In genomic region chr4:123600426-123600825, GRCh38 we compare ENCODE assay signal across 10 cellular contexts.
DNase-seq lines count a peak whose midpoint lies in the region; ATAC-seq and TF ChIP-seq lines count a peak whose summit lies in the region.
"Had no signal": no experiment of that assay in that cellular context is flagged by ENCODE, and none has a peak within 500 bp of the region (broad histone marks: within the 10 kb centered on the region; RNA-seq: fewer than 3 reads in every experiment).

No MANE protein-coding gene starts in this region.

- H3K4me3 ChIP-seq in left ventricle myocardium inferior (no peak overlapping the region), mesenchymal stem cell (ENCODE audit: insufficient read depth in 1 of 2, low read depth in 1 of 2, low read length in 2 of 2) (no peak overlapping the region), uterus (no peak overlapping the region), prostate gland (no peak overlapping the region)

- no CpG with 5 or more reads among the region's 3 CpGs for WGBS in mesenchymal stem cell
- 71% methylated on average over 3 of the region's 3 CpGs for WGBS in prostate gland

- H3K18ac ChIP-seq in mesenchymal stem cell (ENCODE audit: low read depth in 1 of 2, low read length in 2 of 2), result no peak overlapping the region

- no peaks in the 10 kb centered on the region for H3K36me3 ChIP-seq in left ventricle myocardium inferior
- no peaks in the 10 kb centered on the region for H3K36me3 ChIP-seq in mesenchymal stem cell (ENCODE audit: control insufficient read depth in 1 of 2, insufficient read depth in 2 of 2, low read depth in 1 of 2, low read length in 2 of 2)
- H3K36me3 ChIP-seq in uterus, result no peaks in the 10 kb centered on the region
- H3K36me3 ChIP-seq in prostate gland, result no peaks in the 10 kb centered on the region
- H3K36me3 ChIP-seq: WERI-Rb-1 had no signal

- no peak overlapping the region for H3K4me2 ChIP-seq in mesenchymal stem cell (ENCODE audit: low read length, poor library complexity, severe bottlenecking)

- no peak overlapping the region for H2BK12ac ChIP-seq in mesenchymal stem cell (ENCODE audit: low read length in 2 of 2)

- no peak overlapping the region for H3K4ac ChIP-seq in mesenchymal stem cell (ENCODE audit: low read depth in 1 of 2, low read length in 2 of 2)

- H3K23ac ChIP-seq in mesenchymal stem cell (ENCODE audit: low read length in 2 of 2), result no peak overlapping the region

- H3K79me1 ChIP-seq in mesenchymal stem cell (replicated peaks; ENCODE audit: low read length, poor library complexity, severe bottlenecking), result no peaks in the 10 kb centered on the region

- H3K36me3 Mint-ChIP-seq in activated naive CD8-positive, alpha-beta T cell treated with anti-CD3 and anti-CD28 coated beads for 36 hours, result peaks cover 2% of the 10 kb centered on the region

- no peak overlapping the region for H4K91ac ChIP-seq in mesenchymal stem cell (ENCODE audit: low read length)

- no peaks in the 10 kb centered on the region for H3K27me3 Mint-ChIP-seq in activated naive CD8-positive, alpha-beta T cell treated with anti-CD3 and anti-CD28 coated beads for 36 hours

- no peak overlapping the region for H3K14ac ChIP-seq in mesenchymal stem cell (ENCODE audit: low read length in 2 of 2)

- no peak overlapping the region for H4K8ac ChIP-seq in mesenchymal stem cell (ENCODE audit: low read length)

- DNase-seq in left ventricle myocardium inferior, result no peak
- DNase-seq in Right ventricle myocardium inferior (ENCODE audit: missing footprints), result no peak
- no peak for DNase-seq in activated naive CD8-positive, alpha-beta T cell treated with anti-CD3 and anti-CD28 coated beads for 36 hours
- no peak for DNase-seq in mesenchymal stem cell
- no peak for DNase-seq in uterus
- DNase-seq in prostate gland (ENCODE audit: low spot score), result no peak
- DNase-seq: WERI-Rb-1 had no signal

- H3K9me3 ChIP-seq in left ventricle myocardium inferior (replicated peaks) (no peaks in the 10 kb centered on the region), mesenchymal stem cell (ENCODE audit: control insufficient read depth, low read length) (no peaks in the 10 kb centered on the region), uterus (no peaks in the 10 kb centered on the region), prostate gland (no peaks in the 10 kb centered on the region)

- TF ChIP-seq CTCF in left ventricle myocardium inferior (IDR thresholded peaks at IDR 0.05; ENCODE audit: borderline replicate concordance) (no peak), uterus (IDR thresholded peaks at IDR 0.05) (no peak), prostate gland (IDR thresholded peaks at IDR 0.05) (no peak)

- no peak for ATAC-seq in Right ventricle myocardium inferior
- ATAC-seq in HG03095 (IDR thresholded peaks at IDR 0.05; ENCODE audit: unreplicated experiment), result no peak
- ATAC-seq in HG02840 (IDR thresholded peaks at IDR 0.05; ENCODE audit: low FRiP score, unreplicated experiment), result no peak

- peak overlapping the region; percentile 82 for H3K27ac Mint-ChIP-seq in activated naive CD8-positive, alpha-beta T cell treated with anti-CD3 and anti-CD28 coated beads for 36 hours

- no peak overlapping the region for H2BK15ac ChIP-seq in mesenchymal stem cell (ENCODE audit: low read depth, poor library complexity, severe bottlenecking)

- TF ChIP-seq POLR2A in uterus (IDR thresholded peaks at IDR 0.05) (no peak), prostate gland (IDR thresholded peaks at IDR 0.05) (no peak)

- peak overlapping the region; percentile 32 for H3K4me3 Mint-ChIP-seq in activated naive CD8-positive, alpha-beta T cell treated with anti-CD3 and anti-CD28 coated beads for 36 hours

- H3K4me1 ChIP-seq in left ventricle myocardium inferior (peaks cover 24% of the 10 kb centered on the region), mesenchymal stem cell (ENCODE audit: control insufficient read depth, insufficient read depth, low read depth, low read length) (peaks cover 5% of the 10 kb centered on the region), uterus (no peaks in the 10 kb centered on the region), prostate gland (replicated peaks) (no peaks in the 10 kb centered on the region)

- peak overlapping the region; percentile 46 for H3K9ac ChIP-seq in mesenchymal stem cell (ENCODE audit: low read length)

- H2BK5ac ChIP-seq in mesenchymal stem cell (ENCODE audit: low read depth, low read length, poor library complexity, severe bottlenecking), result no peak overlapping the region

- peaks cover 41% of the 10 kb centered on the region for H3K4me1 Mint-ChIP-seq in activated naive CD8-positive, alpha-beta T cell treated with anti-CD3 and anti-CD28 coated beads for 36 hours

- no peak overlapping the region for H2BK120ac ChIP-seq in mesenchymal stem cell (ENCODE audit: low read depth, low read length)

- no peak overlapping the region for H2AFZ ChIP-seq in mesenchymal stem cell (ENCODE audit: low read depth, low read length)

- intact Hi-C loops in left ventricle myocardium inferior (cut with micrococcal nuclease), result no loop called here
- intact Hi-C loops in Right ventricle myocardium inferior (cut with DNase I), result no loop called here
- intact Hi-C loops in uterus (cut with DNase I; ENCODE audit: low total_unique reads), result no loop called here
- intact Hi-C loops in prostate gland (cut with DNase I), result no loop called here

- peaks cover 2% of the 10 kb centered on the region for H3K9me3 Mint-ChIP-seq in activated naive CD8-positive, alpha-beta T cell treated with anti-CD3 and anti-CD28 coated beads for 36 hours

- H3K27ac ChIP-seq in left ventricle myocardium inferior (replicated peaks), result peak overlapping the region; percentile 78
- H3K27ac ChIP-seq in mesenchymal stem cell (ENCODE audit: low read length, poor library complexity, severe bottlenecking), result peak overlapping the region; percentile 65
- peak overlapping the region; percentile 44 to 50 for H3K27ac ChIP-seq in uterus
- H3K27ac ChIP-seq in prostate gland, result no peak overlapping the region
- H3K27ac ChIP-seq: C4-2B, WERI-Rb-1 had no signal

- no peak overlapping the region for H2AK5ac ChIP-seq in mesenchymal stem cell (ENCODE audit: low read length, severe bottlenecking)

- H3K27me3 ChIP-seq in left ventricle myocardium inferior (ENCODE audit: low read depth) (no peaks in the 10 kb centered on the region), mesenchymal stem cell (ENCODE audit: control insufficient read depth in 1 of 2, insufficient read depth in 1 of 2, low read length in 2 of 2) (no peaks in the 10 kb centered on the region), uterus (no peaks in the 10 kb centered on the region), prostate gland (replicated peaks; ENCODE audit: insufficient read depth) (no peaks in the 10 kb centered on the region)

Comparison
In these comparisons a context has a peak if more than half of its experiments do, and no peak if none do; other contexts are left out.
1. H3K27ac ChIP-seq: peak in left ventricle myocardium inferior (single experiment), mesenchymal stem cell (single experiment) and uterus (2 of 2); none in prostate gland (0 of 2).